ENCODE assay signal across 8 cellular contexts in the genomic region with DNA sequence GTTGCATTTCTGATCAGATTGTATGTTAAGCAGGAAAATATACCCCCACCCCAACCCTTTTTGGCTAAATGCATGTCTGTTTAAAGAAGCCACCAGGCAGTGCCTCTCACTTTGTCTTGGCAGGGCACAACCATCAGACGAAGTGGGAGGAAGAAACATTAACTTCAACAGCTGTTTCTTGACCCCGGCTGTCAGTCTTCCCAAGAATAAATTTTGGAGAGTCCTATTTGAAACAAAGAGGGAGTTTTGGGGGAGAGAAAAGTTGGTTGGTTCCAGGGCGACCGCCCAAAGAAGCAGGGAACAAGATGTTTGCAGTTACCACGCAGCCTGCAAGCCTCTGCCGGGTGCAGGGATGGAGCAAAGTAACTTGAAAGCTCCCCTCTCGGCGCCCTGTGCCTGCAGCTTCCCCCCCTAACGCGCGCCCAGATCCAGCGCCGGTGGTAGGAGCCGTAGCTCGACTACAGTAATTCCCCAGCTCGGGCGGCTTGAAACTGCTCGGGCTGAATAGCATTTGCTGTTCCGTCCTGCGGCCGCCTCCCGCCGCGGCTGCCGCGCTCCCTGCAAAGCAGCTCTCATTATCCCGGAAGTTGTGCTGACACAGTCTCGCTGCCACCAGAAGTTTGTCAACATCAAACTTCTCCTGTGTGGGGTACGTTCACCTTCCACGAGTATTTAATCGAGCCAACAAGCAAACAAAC.
DNase-seq lines count a peak whose midpoint lies in the region; TF ChIP-seq lines count a peak whose summit lies in the region.

No MANE protein-coding gene starts in this region.

- H3K9ac ChIP-seq in SK-N-MC (ENCODE audit: insufficient read length): peak overlapping the region; percentile 66

- H3K4me3 Mint-ChIP-seq in activated naive CD4-positive, alpha-beta T cell treated with anti-CD3 and anti-CD28 coated beads, Interleukin-2, amount 50 U/mL, for 24 hours: peak overlapping the region; percentile 93

- peak; percentile 97 for DNase-seq in GM03348 (ENCODE audit: low spot score)
- peak; percentile 89 for DNase-seq in HFF-Myc (ENCODE audit: extremely low read depth, low read depth)
- peak; percentile 76 for DNase-seq in NCI-H1048 (lab: John Stamatoyannopoulos, UW)
- peak; percentile 81 for DNase-seq in SK-N-MC (ENCODE audit: low read depth, low spot score)
- DNase-seq in globus pallidus (ENCODE audit: low spot score): peak; percentile 98
- DNase-seq in non-pigmented ciliary epithelial cell (ENCODE audit: low read depth): peak; percentile 76
- peak; percentile 98 for DNase-seq in superior temporal gyrus (ENCODE audit: extremely low spot score)

- TF ChIP-seq CTCF in HFF-Myc (IDR thresholded peaks at IDR 0.05; ENCODE audit: low read depth, low read length, missing control alignments): no peak

- H3K9me3 Mint-ChIP-seq in activated naive CD4-positive, alpha-beta T cell treated with anti-CD3 and anti-CD28 coated beads, Interleukin-2, amount 50 U/mL, for 24 hours: no peaks in the 10 kb centered on the region

- peak overlapping the region; percentile 97 for H3K27ac ChIP-seq in SK-N-MC

- H3K27ac Mint-ChIP-seq in activated naive CD4-positive, alpha-beta T cell treated with anti-CD3 and anti-CD28 coated beads, Interleukin-2, amount 50 U/mL, for 24 hours: peak overlapping the region; percentile 95

- no peaks in the 10 kb centered on the region for H3K36me3 ChIP-seq in SK-N-MC (ENCODE audit: insufficient read depth, low read length)

- H3K4me1 Mint-ChIP-seq in activated naive CD4-positive, alpha-beta T cell treated with anti-CD3 and anti-CD28 coated beads, Interleukin-2, amount 50 U/mL, for 24 hours: peaks cover 51% of the 10 kb centered on the region

- H3K4me3 ChIP-seq in HFF-Myc (replicated peaks; ENCODE audit: low read depth, low read length) (peak overlapping the region; percentile 34), SK-N-MC (peak overlapping the region; percentile 75)

- no peaks in the 10 kb centered on the region for H3K27me3 Mint-ChIP-seq in activated naive CD4-positive, alpha-beta T cell treated with anti-CD3 and anti-CD28 coated beads, Interleukin-2, amount 50 U/mL, for 24 hours

- no peaks in the 10 kb centered on the region for H3K36me3 Mint-ChIP-seq in activated naive CD4-positive, alpha-beta T cell treated with anti-CD3 and anti-CD28 coated beads, Interleukin-2, amount 50 U/mL, for 24 hours

- H3K9me3 ChIP-seq in SK-N-MC (ENCODE audit: low read depth, low read length): no peaks in the 10 kb centered on the region

Comparison
In these comparisons a context has a peak if more than half of its experiments do, and no peak if none do; other contexts are left out.
1. Peak in every context shown above with its lines: DNase-seq, H3K4me3 ChIP-seq and H3K27ac ChIP-seq.